In the genomic region with DNA sequence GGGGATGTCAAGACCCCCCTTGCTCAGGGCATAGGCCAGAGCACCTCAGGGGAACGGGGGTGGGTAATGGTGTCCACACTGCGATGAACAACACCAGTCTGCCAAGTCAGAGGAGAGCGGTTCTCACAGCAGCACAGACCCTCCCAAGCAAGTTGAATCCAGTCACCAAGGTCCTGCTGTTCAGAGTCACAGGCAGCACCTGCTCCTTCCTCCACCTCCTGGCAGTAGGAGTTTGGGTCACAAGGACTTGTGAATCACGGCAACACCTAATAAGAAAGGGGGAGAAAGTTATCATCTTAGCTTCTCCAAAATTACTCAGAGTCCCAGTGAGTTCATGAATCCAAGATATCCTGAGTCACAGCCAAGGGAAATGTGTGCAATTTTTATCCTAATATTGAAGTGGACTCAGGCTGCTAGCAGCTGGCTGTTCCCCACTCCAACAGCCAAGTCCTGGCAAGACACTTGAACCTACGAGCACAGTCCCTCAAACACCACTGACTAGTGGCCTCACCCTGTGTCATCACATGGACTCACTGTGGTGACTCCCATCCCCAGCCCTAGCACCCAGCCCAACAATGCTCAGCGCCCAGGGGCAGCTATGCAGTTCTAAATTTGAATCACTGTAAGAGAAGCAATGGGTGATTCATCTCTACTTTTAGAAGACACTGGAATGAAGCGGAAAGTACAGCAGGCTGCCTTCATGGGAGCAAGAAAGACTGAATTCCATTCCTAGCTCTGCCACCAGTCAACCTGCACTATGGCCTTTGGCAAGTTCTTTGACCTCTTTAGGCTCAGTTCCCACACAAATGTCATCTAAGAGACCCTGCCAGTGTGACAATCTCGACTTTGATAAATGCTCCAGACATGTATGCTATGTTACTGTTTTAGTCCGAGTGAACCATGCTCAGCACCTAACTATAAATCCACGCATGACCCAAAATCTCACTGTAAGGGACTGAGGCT, we compare ENCODE assay signal across 12 cellular contexts.
A peak's percentile ranks its signal among the peaks of the same experiment; 100 is the strongest.
DNase-seq lines count a peak whose midpoint lies in the region; ATAC-seq and TF ChIP-seq lines count a peak whose summit lies in the region.
"Had no signal": no experiment of that assay in that cellular context is flagged by ENCODE, and none has a peak within 500 bp of the region (broad histone marks: within the 10 kb centered on the region; RNA-seq: fewer than 3 reads in every experiment).

No MANE protein-coding gene starts in this region.

- intact Hi-C loops in heart left ventricle (cut with DNase I): loop anchor here in 2 of 10 donors (10.0 kb wide), 1 partner anchor 513 kb away; the partner anchor contains the start of gene NME5 (in 2 of the 2)

- H3K4me1 ChIP-seq in heart left ventricle (peaks cover 3 to 66% (median 32%) of the 10 kb centered on the region in 12 donors), skeletal muscle satellite cell (ENCODE audit: control insufficient read depth, insufficient read depth, low read length) (peaks cover 51% of the 10 kb centered on the region)

- H3K27me3 Mint-ChIP-seq in HFFc6 (ENCODE audit: insufficient read depth): peaks cover 2% of the 10 kb centered on the region

- peak overlapping the region; percentile 10 for H3K4me3 Mint-ChIP-seq in HFFc6

- peak overlapping the region; percentile 32 for H3K9ac ChIP-seq in skeletal muscle satellite cell (ENCODE audit: low read depth, low read length)

- H3K27me3 ChIP-seq in heart left ventricle (no peaks in the 10 kb centered on the region), skeletal muscle satellite cell (ENCODE audit: control insufficient read depth, insufficient read depth, low read length) (no peaks in the 10 kb centered on the region)

- TF ChIP-seq CTCF in HFFc6 (IDR thresholded peaks at IDR 0.05) (no peak), heart left ventricle (IDR thresholded peaks at IDR 0.05) (no peak)

- WGBS in heart left ventricle, 4 donors: 56 to 58% (median 57%) methylated on average over 8 to 10 of the region's 10 CpGs

- H3K4me3 ChIP-seq in heart left ventricle (no peak overlapping the region), skeletal muscle satellite cell (ENCODE audit: low read length) (peak overlapping the region; percentile 30)

- peak overlapping the region; percentile 75 to 97 (median 84) for H3K27ac ChIP-seq in heart left ventricle
- H3K27ac ChIP-seq: WERI-Rb-1 had no signal

- H3K36me3 Mint-ChIP-seq in HFFc6 (ENCODE audit: low read depth): no peaks in the 10 kb centered on the region
- H3K36me3 Mint-ChIP-seq: activated naive CD4-positive, alpha-beta T cell treated with anti-CD3 and anti-CD28 coated beads, Interleukin-2, amount 50 U/mL, for 72 hours had no signal

- H3K9me3 Mint-ChIP-seq in HFFc6: no peaks in the 10 kb centered on the region
- H3K9me3 Mint-ChIP-seq: activated naive CD4-positive, alpha-beta T cell treated with anti-CD3 and anti-CD28 coated beads, Interleukin-2, amount 50 U/mL, for 72 hours had no signal

- ATAC-seq in heart left ventricle: peak; percentile 84 to 92 (median 90)
- ATAC-seq: activated naive CD4-positive, alpha-beta T cell treated with anti-CD3 and anti-CD28 coated beads, Interleukin-2, amount 50 U/mL, for 72 hours had no signal

- H3K4me2 ChIP-seq in skeletal muscle satellite cell (ENCODE audit: low read length): peak overlapping the region; percentile 60

- peaks cover 65% of the 10 kb centered on the region for H3K4me1 Mint-ChIP-seq in HFFc6 (ENCODE audit: low read depth)

- DNase-seq in HFFc6 (peak; percentile 93), astrocyte of the hippocampus (ENCODE audit: low read depth, low spot score) (peak; percentile 60), heart left ventricle (peak in 4 of 5 donors; percentile 74 to 91 (median 81)), RPMI8226 (no peak), NCI-H1930 (lab: John Stamatoyannopoulos, UW) (no peak)
- no peak for DNase-seq in effector CD8-positive, alpha-beta T cell (lab: John Stamatoyannopoulos, UW)
- DNase-seq in central memory CD4-positive, alpha-beta T cell: no peak
- DNase-seq: DMS153; stimulated activated CD4-positive, alpha-beta T cell treated with anti-CD3 and anti-CD28 coated beads, Interleukin-4, amount 100 ng/mL, for 24 hours; WERI-Rb-1 had no signal

- no peak for TF ChIP-seq POLR2A in heart left ventricle (IDR thresholded peaks at IDR 0.05)

- H3K27ac Mint-ChIP-seq in HFFc6: peak overlapping the region; percentile 89

- H3K9me3 ChIP-seq in heart left ventricle (no peaks in the 10 kb centered on the region), skeletal muscle satellite cell (replicated peaks; ENCODE audit: low read length) (no peaks in the 10 kb centered on the region)

- peaks cover 0 to 35% (median 10%) of the 10 kb centered on the region in 9 donors for H3K36me3 ChIP-seq in heart left ventricle
- H3K36me3 ChIP-seq in skeletal muscle satellite cell (ENCODE audit: insufficient read depth, low read length): no peaks in the 10 kb centered on the region
- H3K36me3 ChIP-seq: WERI-Rb-1 had no signal

Comparison
In these comparisons a context has a peak if more than half of its experiments do, and no peak if none do; other contexts are left out.
1. DNase-seq: peak in HFFc6 (single experiment), astrocyte of the hippocampus (single experiment) and heart left ventricle (4 of 5); none in RPMI8226 (single experiment), effector CD8-positive, alpha-beta T cell (single experiment), central memory CD4-positive, alpha-beta T cell (single experiment) and NCI-H1930 (0 of 2).